11 cellular contexts compared by ENCODE assay signal in the genomic region with DNA sequence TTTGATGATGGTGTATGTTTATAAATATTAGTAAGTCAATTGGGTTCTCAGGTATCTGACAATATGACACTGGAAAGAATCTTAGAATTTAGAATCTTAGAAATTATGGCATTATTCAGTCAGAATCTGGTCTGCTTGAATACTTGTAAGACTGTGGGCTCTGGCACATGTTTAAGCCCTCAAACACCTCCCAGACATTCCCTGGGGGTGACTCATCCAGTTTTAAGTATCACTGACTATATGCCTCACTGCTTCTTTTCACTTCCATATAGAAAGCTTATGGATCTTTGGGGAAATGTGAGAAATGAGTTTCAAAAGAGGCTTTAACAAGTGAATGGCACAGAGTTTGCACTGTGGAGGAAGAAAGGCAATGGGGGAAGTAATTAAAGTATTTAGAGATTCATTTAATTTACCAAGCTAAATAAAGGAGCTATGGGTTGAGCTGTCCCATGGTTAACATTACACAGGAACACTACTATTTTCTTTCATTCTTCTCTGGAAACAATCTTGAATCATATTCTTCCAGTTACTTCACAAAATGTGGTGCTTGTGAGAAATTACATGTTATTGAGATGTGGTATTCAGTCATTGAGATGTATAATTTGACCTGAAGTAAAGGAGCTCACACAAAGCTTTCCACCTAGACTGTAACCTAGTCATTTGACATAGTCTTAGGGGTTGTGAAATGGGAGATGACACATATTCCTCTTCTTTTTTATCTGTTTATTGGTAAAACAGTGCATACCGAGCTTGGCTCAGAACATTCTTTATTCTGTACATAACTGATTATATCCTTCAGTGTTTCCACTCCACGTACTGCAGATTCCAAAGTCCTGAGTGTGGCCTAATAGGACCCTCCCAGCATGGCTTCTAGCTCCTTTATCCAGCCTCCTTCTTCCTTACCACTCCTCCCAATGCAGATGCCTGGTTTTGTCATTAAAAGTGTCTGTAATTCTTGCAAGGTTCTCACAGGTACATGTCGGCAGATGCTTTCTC.
A peak's percentile ranks its signal among the peaks of the same experiment; 100 is the strongest.
DNase-seq lines count a peak whose midpoint lies in the region; ATAC-seq and TF ChIP-seq lines count a peak whose summit lies in the region.
"Had no signal": no experiment of that assay in that cellular context is flagged by ENCODE, and none has a peak within 500 bp of the region (broad histone marks: within the 10 kb centered on the region; RNA-seq: fewer than 3 reads in every experiment).

No MANE protein-coding gene starts in this region.

- no peak for TF ChIP-seq CTCF in fibroblast of mammary gland (conservative IDR thresholded peaks at IDR 0.05; ENCODE audit: control insufficient read depth, insufficient read depth, low read depth, low read length)
- TF ChIP-seq CTCF in GM13976 (IDR thresholded peaks at IDR 0.05; ENCODE audit: borderline replicate concordance, control extremely low read depth, extremely low read depth, insufficient read depth, missing control alignments) = no peak

- no peak overlapping the region for H4K8ac ChIP-seq in trophoblast cell (ENCODE audit: low read depth, low read length)

- no peak overlapping the region for H4K91ac ChIP-seq in trophoblast cell (ENCODE audit: low read depth, low read length)

- no peaks in the 10 kb centered on the region for H3K79me2 ChIP-seq in trophoblast cell (ENCODE audit: control insufficient read depth, insufficient read depth, low read length, poor library complexity)
- H3K79me2 ChIP-seq: parathyroid adenoma had no signal

- H2BK120ac ChIP-seq in trophoblast cell (ENCODE audit: insufficient read depth, low read length, poor library complexity) = no peak overlapping the region

- no peak overlapping the region for H3K23ac ChIP-seq in trophoblast cell (ENCODE audit: low read length)

- ATAC-seq in GM19463 (IDR thresholded peaks at IDR 0.05; ENCODE audit: unreplicated experiment) (no peak), HG02840 (IDR thresholded peaks at IDR 0.05; ENCODE audit: low FRiP score, unreplicated experiment) (no peak)

- no peak overlapping the region for H4K12ac ChIP-seq in trophoblast cell (ENCODE audit: low read depth, low read length)

- H2BK5ac ChIP-seq in trophoblast cell (ENCODE audit: low read depth, low read length, poor library complexity) = no peak overlapping the region

- H3K9ac ChIP-seq in trophoblast cell (ENCODE audit: low read length) = no peak overlapping the region
- H3K9ac ChIP-seq: parathyroid adenoma had no signal

- H3K4me3 ChIP-seq in fibroblast of mammary gland (ENCODE audit: control insufficient read depth, low read depth, low read length) (no peak overlapping the region), trophoblast cell (ENCODE audit: low read depth, low read length) (no peak overlapping the region)

- intact Hi-C loops in cardiac septum (cut with DNase I) = no loop called here

- no peaks in the 10 kb centered on the region for H3K27me3 ChIP-seq in trophoblast cell (ENCODE audit: insufficient read depth, low read length)

- in situ Hi-C loops in GM13976 (cut with MboI; ENCODE audit: low sequenced_read_pairs, unreplicated experiment) = no loop called here

- H3K18ac ChIP-seq in trophoblast cell (ENCODE audit: low read length) = no peak overlapping the region

- H3K4me1 ChIP-seq in trophoblast cell (ENCODE audit: control insufficient read depth in 1 of 2, insufficient read depth in 2 of 2, low read length in 2 of 2) = no peaks in the 10 kb centered on the region
- H3K4me1 ChIP-seq: parathyroid adenoma had no signal

- peak overlapping the region; percentile 37 for H2BK12ac ChIP-seq in trophoblast cell (ENCODE audit: low read length)

- no peak overlapping the region for H3K14ac ChIP-seq in trophoblast cell (ENCODE audit: low read length)

- H3K36me3 ChIP-seq in trophoblast cell (ENCODE audit: control insufficient read depth in 1 of 2, insufficient read depth in 2 of 2, low read length in 2 of 2) = no peaks in the 10 kb centered on the region

- peak overlapping the region; percentile 27 for H3K27ac ChIP-seq in trophoblast cell (ENCODE audit: low read depth, low read length)
- H3K27ac ChIP-seq: parathyroid adenoma had no signal

- H3K4ac ChIP-seq in trophoblast cell (ENCODE audit: low read depth, low read length) = no peak overlapping the region

- WGBS in trophoblast cell (ENCODE audit: extremely low coverage, insufficient coverage, insufficient read length) = no CpG with 5 or more reads among the region's 3 CpGs

- DNase-seq in GM04503 (ENCODE audit: low read depth) (peak; percentile 84), RKO (ENCODE audit: low spot score) (peak; percentile 66), fibroblast of mammary gland (ENCODE audit: low read depth) (peak; percentile 94), trophoblast cell (peak; percentile 63), cardiac septum (ENCODE audit: low spot score) (no peak), GM13976 (ENCODE audit: low spot score) (no peak)
- DNase-seq: activated B cell treated with CpG ODN at 0.5 μM for 24 hours; activated naive CD8-positive, alpha-beta T cell treated with anti-CD3 and anti-CD28 coated beads, Interleukin-2, amount 10 ng/mL, durations not matched to agents 7 days and 5 days had no signal

- H3K79me1 ChIP-seq in trophoblast cell (ENCODE audit: low read length) = no peaks in the 10 kb centered on the region

- H2AFZ ChIP-seq in trophoblast cell (ENCODE audit: insufficient read depth, low read length, poor library complexity) = no peak overlapping the region
- H2AFZ ChIP-seq: parathyroid adenoma had no signal

- H3K4me2 ChIP-seq in trophoblast cell (ENCODE audit: low read length) = no peak overlapping the region

- H3K9me3 ChIP-seq in trophoblast cell (ENCODE audit: insufficient read depth, low read depth, low read length) = peaks cover 2% of the 10 kb centered on the region

- H2AK5ac ChIP-seq in trophoblast cell (ENCODE audit: low read length) = no peak overlapping the region

Comparison
In these comparisons a context has a peak if more than half of its experiments do, and no peak if none do; other contexts are left out.
1. DNase-seq: peak in GM04503 (single experiment), RKO (single experiment), fibroblast of mammary gland (single experiment) and trophoblast cell (2 of 2); none in cardiac septum (single experiment) and GM13976 (single experiment).